Comparison of ENCODE assay signal across 23 cellular contexts in genomic region chr6:79610301-79611009, GRCh38. TPM values are rescaled to one million over a fixed set of nuclear protein-coding genes. Genes with fewer than 3 reads are reported as not detected.
DNase-seq lines count a peak whose midpoint lies in the region; ATAC-seq, FAIRE-seq and TF ChIP-seq lines count a peak whose summit lies in the region.
"Had no signal": no experiment of that assay in that cellular context is flagged by ENCODE, and none has a peak within 500 bp of the region (broad histone marks: within the 10 kb centered on the region; RNA-seq: fewer than 3 reads in every experiment).

No MANE protein-coding gene starts in this region.

- in situ Hi-C loops in transverse colon (cut with MboI; ENCODE audit: low pct_ligation_motif_present in 1 of 4, low pct_unique_long_range_greater_than_20kb in 1 of 4, low sequenced_read_pairs in 3 of 4): no loop called here

- H3K79me2 ChIP-seq in MM.1S (ENCODE audit: low read length): no peaks in the 10 kb centered on the region

- no peak for TF ChIP-seq EP300 in transverse colon (IDR thresholded peaks at IDR 0.05; ENCODE audit: low read depth)

- DNase-seq in MM.1S (no peak), epithelial cell of prostate (ENCODE audit: low read depth, low spot score) (peak; percentile 36), transverse colon (no peak), GM10248 (ENCODE audit: extremely low spot score) (no peak), frontal cortex (ENCODE audit: low spot score in 2 of 2) (no peak)
- no peak for DNase-seq in activated effector memory CD4-positive, alpha-beta T cell treated with Interleukin-2 at 50 U/mL for 16 hours
- DNase-seq: activated CD4-positive, alpha-beta T cell treated with anti-CD3 and anti-CD28 coated beads, Interleukin-2, amount 50 U/mL, for 48 hours; activated CD4-positive, CD25-positive, alpha-beta regulatory T cell treated with anti-CD3 and anti-CD28 coated beads, Interleukin-2, amount 50 U/mL, for 72 hours; activated naive CD4-positive, alpha-beta T cell treated with Interleukin-2 at 50 U/mL for 16 hours; activated T-cell treated with anti-CD3 and anti-CD28 coated beads, Interleukin-2, amount 50 U/mL, for 72 hours; COR-L47; GDM1; GOT3; NCI-H1436; NCI-H226; stimulated activated CD4-positive, alpha-beta T cell treated with anti-CD3 and anti-CD28 coated beads, Interleukin-4, amount 100 ng/mL, for 24 hours had no signal

- CTCF ChIA-PET in GM10248 (lab: Yijun Ruan, JAX): interaction anchor here (1.3 to 1.4 kb wide), 2 partner anchors 9 to 18 kb away, joined by 3 to 4 read pairs; no protein-coding TSS in a partner anchor

- H3K27me3 ChIP-seq in MM.1S (replicated peaks; ENCODE audit: insufficient read depth, low read length): no peaks in the 10 kb centered on the region
- no peaks in the 10 kb centered on the region for H3K27me3 ChIP-seq in transverse colon
- H3K27me3 ChIP-seq: gastroesophageal sphincter, tibial nerve had no signal

- intact Hi-C loops in transverse colon (cut with DNase I; ENCODE audit: low total_unique reads): no loop called here

- no peak overlapping the region for H2AFZ ChIP-seq in MM.1S (ENCODE audit: low read length)

- TF ChIP-seq CTCF in MM.1S (IDR thresholded peaks at IDR 0.05; ENCODE audit: low read length) (no peak), transverse colon (IDR thresholded peaks at IDR 0.05) (no peak), GM10248 (IDR thresholded peaks at IDR 0.05; ENCODE audit: control extremely low read depth, extremely low read depth, low read depth, missing control alignments) (no peak)

- WGBS in transverse colon (ENCODE audit: low coverage in 1 of 2), 2 donors: 58 to 61% methylated on average over 4 to 5 of the region's 5 CpGs

- H3K4me1 ChIP-seq in MM.1S (ENCODE audit: low read length) (peaks cover 62% of the 10 kb centered on the region), transverse colon (peaks cover 4 to 38% (median 28%) of the 10 kb centered on the region in 4 donors)
- H3K4me1 ChIP-seq: tibial nerve had no signal

- ATAC-seq in SK-N-SH treated with all-trans-retinoic acid at 6 μM for 48 hours: peak; percentile 29; the same call in 1 of the 3 replicates
- ATAC-seq: activated T-cell treated with anti-CD3 and anti-CD28 coated beads, Interleukin-2, amount 50 U/mL, for 72 hours; gastroesophageal sphincter had no signal

- no peak for TF ChIP-seq POLR2A in transverse colon (IDR thresholded peaks at IDR 0.05)

- no peaks in the 10 kb centered on the region for H3K36me3 ChIP-seq in MM.1S (replicated peaks; ENCODE audit: insufficient read depth, low read length)
- H3K36me3 ChIP-seq in transverse colon: no peaks in the 10 kb centered on the region
- H3K36me3 ChIP-seq: gastroesophageal sphincter, tibial nerve had no signal

- peak overlapping the region; percentile 11; the same call in 1 of the 2 replicates for H3K27ac ChIP-seq in MM.1S (ENCODE audit: low read length)
- peak overlapping the region; percentile 6 for H3K27ac ChIP-seq in epithelial cell of prostate
- H3K27ac ChIP-seq in transverse colon: peak overlapping the region; percentile 76 to 82 (median 80)
- H3K27ac ChIP-seq: C4-2B, gastroesophageal sphincter, KMS-11, tibial nerve had no signal

- POLR2A ChIA-PET in GM10248 (lab: Yijun Ruan, JAX): no interaction called here

- H3F3A ChIP-seq in MM.1S (ENCODE audit: insufficient read depth, low read length): peaks cover 36% of the 10 kb centered on the region

- peak overlapping the region; percentile 15; the same call in 1 of the 2 replicates for H3K4me2 ChIP-seq in MM.1S (ENCODE audit: low read depth, low read length)
- H3K4me2 ChIP-seq: KMS-11 had no signal

- no peak overlapping the region for H3K4me3 ChIP-seq in MM.1S (ENCODE audit: low read length)
- H3K4me3 ChIP-seq in transverse colon: no peak overlapping the region
- H3K4me3 ChIP-seq: gastroesophageal sphincter, lung, tibial nerve had no signal

- H4K20me1 ChIP-seq in MM.1S (ENCODE audit: insufficient read depth, low read length): no peaks in the 10 kb centered on the region

- no peak for FAIRE-seq in frontal cortex (lab: Jason Lieb, UNC)
- FAIRE-seq: TTC549 had no signal

- no peak overlapping the region for H3K9ac ChIP-seq in MM.1S (ENCODE audit: low read length)
- H3K9ac ChIP-seq: KMS-11 had no signal

- no peaks in the 10 kb centered on the region for H3K9me2 ChIP-seq in MM.1S (replicated peaks; ENCODE audit: insufficient read depth, low read length)

- H3K9me3 ChIP-seq in MM.1S (replicated peaks; ENCODE audit: insufficient read depth, low read length): no peaks in the 10 kb centered on the region
- H3K9me3 ChIP-seq in transverse colon: no peaks in the 10 kb centered on the region
- H3K9me3 ChIP-seq: gastroesophageal sphincter, tibial nerve had no signal

TF ChIP-seq in SK-N-SH treated with all-trans-retinoic acid at 6 μM for 48 hours, 23 proteins besides CTCF, POLR2A, EP300 and RAD21:
- TF ChIP-seq ZC3H10 (CRISPR knock-in tag; IDR thresholded peaks at IDR 0.05) (no peak), SNAI2 (CRISPR knock-in tag; IDR thresholded peaks at IDR 0.05) (peak; percentile 96), ZFP3 (CRISPR knock-in tag; IDR thresholded peaks at IDR 0.05) (no peak), ZNF565 (CRISPR knock-in tag; conservative IDR thresholded peaks at IDR 0.05; ENCODE audit: low read depth) (no peak), RARB (CRISPR knock-in tag; IDR thresholded peaks at IDR 0.05) (no peak), ISL1 (CRISPR knock-in tag; IDR thresholded peaks at IDR 0.05) (peak; percentile 15; the same call in 1 of the 2 replicates), OSR1 (CRISPR knock-in tag; IDR thresholded peaks at IDR 0.05) (no peak), CSRNP3 (CRISPR knock-in tag; IDR thresholded peaks at IDR 0.05) (no peak), TSHZ2 (CRISPR knock-in tag; IDR thresholded peaks at IDR 0.05) (peak; percentile 57; the same call in 1 of the 2 replicates), TCF4 (CRISPR knock-in tag; IDR thresholded peaks at IDR 0.05; ENCODE audit: borderline replicate concordance) (peak; percentile 87)

RNA-seq across cellular contexts. Expression of gene SH3BGRL2, which starts 20.7 kb away (rescaled TPM):
- total RNA-seq in transverse colon (100 to 1,000 TPM in 3 of 4 donors, 10 to 100 TPM in 1; 54.7 to 177 (median 128) TPM), frontal cortex (23.6 TPM)

Comparison
In these comparisons a context has a peak if more than half of its experiments do, and no peak if none do; other contexts are left out.
1. H3K27ac ChIP-seq: peak in every context shown above with its lines; median percentile 80 in transverse colon; 11 in MM.1S; 6 in epithelial cell of prostate.